In the genomic region with DNA sequence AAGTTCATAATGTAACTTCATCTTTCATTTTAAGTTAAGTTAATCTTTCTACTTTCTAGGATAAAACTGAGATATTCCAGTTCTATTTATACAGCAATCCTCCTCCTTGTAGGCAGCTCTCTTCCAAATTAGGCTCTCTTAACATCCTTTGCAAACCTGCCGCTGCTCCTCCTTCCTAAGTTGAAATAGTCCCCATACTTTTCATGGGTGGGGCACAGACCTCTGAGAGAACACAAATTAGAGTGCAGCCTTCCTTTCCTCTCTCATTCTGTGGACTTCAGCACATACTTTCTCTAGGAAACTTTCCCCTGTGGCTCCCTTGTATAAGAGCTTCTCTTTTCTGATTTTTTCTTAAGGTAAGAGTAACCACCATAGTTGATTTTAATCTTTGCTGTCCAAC, we compare ENCODE assay signal across 18 cellular contexts. TPM values are rescaled to one million over a fixed set of nuclear protein-coding genes. Genes with fewer than 3 reads are reported as not detected.
DNase-seq lines count a peak whose midpoint lies in the region; ATAC-seq and TF ChIP-seq lines count a peak whose summit lies in the region.
"Had no signal": no experiment of that assay in that cellular context is flagged by ENCODE, and none has a peak within 500 bp of the region (broad histone marks: within the 10 kb centered on the region; RNA-seq: fewer than 3 reads in every experiment).

No MANE protein-coding gene starts in this region.

- DNase-seq in astrocyte of the hippocampus (ENCODE audit: low read depth, low spot score) (peak; percentile 38), left lung (no peak), tibial artery (no peak), GDM1 (lab: John Stamatoyannopoulos, UW) (no peak)
- DNase-seq in naive thymus-derived CD4-positive, alpha-beta T cell, result no peak
- DNase-seq in activated CD4-positive, alpha-beta T cell treated with anti-CD3 and anti-CD28 coated beads for 4 hours, result no peak
- DNase-seq: activated naive CD8-positive, alpha-beta T cell treated with anti-CD3 and anti-CD28 coated beads for 36 hours; effector memory CD4-positive, alpha-beta T cell; kidney glomerular epithelial cell; NCI-H345; NK-92 treated with Interleukin-12 subunit alpha and Interleukin-12 subunit beta, amount 100 ng/mL, for 24 hours; Right ventricle myocardium superior had no signal

- peak; percentile 84 for ATAC-seq in left lung
- ATAC-seq in HG03095 (IDR thresholded peaks at IDR 0.05; ENCODE audit: unreplicated experiment), result no peak
- no peak for ATAC-seq in naive thymus-derived CD4-positive, alpha-beta T cell

- H3K36me3 ChIP-seq in HEK293 (ENCODE audit: control insufficient read depth in 2 of 2, insufficient read depth in 1 of 2, low read length in 2 of 2) (peaks cover 10 to 11% of the 10 kb centered on the region in 2 experiments), left lung (no peaks in the 10 kb centered on the region), tibial artery (peaks cover 7 to 9% (median 7%) of the 10 kb centered on the region in 3 donors)
- H3K36me3 ChIP-seq in naive thymus-derived CD4-positive, alpha-beta T cell (ENCODE audit: control insufficient read depth in 2 of 3, insufficient read depth in 3 of 3, low read length in 3 of 3), result peaks cover 0 to 6% (median 0%) of the 10 kb centered on the region in 3 experiments

- CTCF ChIA-PET in HEK293 (lab: Yijun Ruan, JAX), result interaction anchor here (0.6 kb wide), 1 partner anchor 13 kb away, joined by 3 read pairs; no protein-coding TSS in a partner anchor
- CTCF ChIA-PET in naive thymus-derived CD4-positive, alpha-beta T cell (lab: Charles Lee), result no interaction called here

- H3K4me1 Mint-ChIP-seq in naive thymus-derived CD4-positive, alpha-beta T cell, result peaks cover 0 to 6% (median 0%) of the 10 kb centered on the region in 7 donors

- H3K9me3 ChIP-seq in HEK293 (ENCODE audit: control insufficient read depth, insufficient read depth, low read depth, low read length) (no peaks in the 10 kb centered on the region), left lung (no peaks in the 10 kb centered on the region), tibial artery (no peaks in the 10 kb centered on the region)
- no peaks in the 10 kb centered on the region for H3K9me3 ChIP-seq in naive thymus-derived CD4-positive, alpha-beta T cell (ENCODE audit: control insufficient read depth in 2 of 3, low read length in 3 of 3)

- peaks cover 3 to 48% (median 25%) of the 10 kb centered on the region in 5 donors for H3K36me3 Mint-ChIP-seq in naive thymus-derived CD4-positive, alpha-beta T cell

- H3K4me1 ChIP-seq in HEK293 (ENCODE audit: control insufficient read depth, insufficient read depth, low read length) (no peaks in the 10 kb centered on the region), left lung (no peaks in the 10 kb centered on the region), tibial artery (peaks cover 0 to 84% (median 8%) of the 10 kb centered on the region in 4 donors)
- no peaks in the 10 kb centered on the region for H3K4me1 ChIP-seq in naive thymus-derived CD4-positive, alpha-beta T cell (ENCODE audit: control insufficient read depth in 2 of 2, insufficient read depth in 2 of 2, low read length in 2 of 2)
- H3K4me1 ChIP-seq: BLaER1, parathyroid adenoma had no signal

- H3K27ac Mint-ChIP-seq in naive thymus-derived CD4-positive, alpha-beta T cell, result no peak overlapping the region
- H3K27ac Mint-ChIP-seq: activated naive CD8-positive, alpha-beta T cell treated with anti-CD3 and anti-CD28 coated beads for 36 hours; T-helper 1 cell treated with Interleukin-12 subunit alpha and Interleukin-12 subunit beta and Interleukin-4 antibody, amounts not matched to agents 30 μg/mL and 1 μg/mL, for 36 hours had no signal

- intact Hi-C loops in left lung (cut with DNase I) (no loop called here), tibial artery (cut with DNase I; ENCODE audit: low total_unique reads) (loop anchor here (10.0 kb wide), 1 partner anchor 152 kb away; no protein-coding TSS in a partner anchor)
- intact Hi-C loops in naive thymus-derived CD4-positive, alpha-beta T cell (cut with micrococcal nuclease), result no loop called here

- POLR2A ChIA-PET in HEK293 (lab: Yijun Ruan, JAX), result no interaction called here
- POLR2A ChIA-PET in naive thymus-derived CD4-positive, alpha-beta T cell (lab: Charles Lee), result interaction anchor here (0.6 kb wide), 1 partner anchor 300 kb away, joined by 3 read pairs; no protein-coding TSS in a partner anchor

- H3K4me3 ChIP-seq in HEK293 (ENCODE audit: low read depth, low read length), result no peak overlapping the region
- H3K4me3 ChIP-seq in left lung, result no peak overlapping the region
- peak overlapping the region; percentile 2 to 3 for H3K4me3 ChIP-seq in tibial artery
- no peak overlapping the region for H3K4me3 ChIP-seq in naive thymus-derived CD4-positive, alpha-beta T cell (ENCODE audit: low read length)
- H3K4me3 ChIP-seq: BLaER1, skin epidermis had no signal

- no peak overlapping the region for H3K4me3 Mint-ChIP-seq in naive thymus-derived CD4-positive, alpha-beta T cell
- H3K4me3 Mint-ChIP-seq: activated naive CD8-positive, alpha-beta T cell treated with anti-CD3 and anti-CD28 coated beads for 36 hours; T-helper 1 cell treated with Interleukin-12 subunit alpha and Interleukin-12 subunit beta and Interleukin-4 antibody, amounts not matched to agents 30 μg/mL and 1 μg/mL, for 36 hours had no signal

- H3K9me3 Mint-ChIP-seq in naive thymus-derived CD4-positive, alpha-beta T cell, result peaks cover 0 to 2% (median 0%) of the 10 kb centered on the region in 11 donors
- H3K9me3 Mint-ChIP-seq: activated naive CD8-positive, alpha-beta T cell treated with anti-CD3 and anti-CD28 coated beads for 36 hours; T-helper 1 cell treated with Interleukin-12 subunit alpha and Interleukin-12 subunit beta and Interleukin-4 antibody, amounts not matched to agents 30 μg/mL and 1 μg/mL, for 36 hours had no signal

- no peaks in the 10 kb centered on the region for H3K27me3 Mint-ChIP-seq in naive thymus-derived CD4-positive, alpha-beta T cell
- H3K27me3 Mint-ChIP-seq: activated naive CD8-positive, alpha-beta T cell treated with anti-CD3 and anti-CD28 coated beads for 36 hours had no signal

- TF ChIP-seq CTCF in HEK293 (tag by site-specific recombination; IDR thresholded peaks at IDR 0.05) (no peak), left lung (IDR thresholded peaks at IDR 0.05) (no peak), tibial artery (IDR thresholded peaks at IDR 0.05) (no peak)

- H3K27me3 ChIP-seq in left lung (no peaks in the 10 kb centered on the region), tibial artery (no peaks in the 10 kb centered on the region)
- H3K27me3 ChIP-seq in naive thymus-derived CD4-positive, alpha-beta T cell (ENCODE audit: control insufficient read depth in 2 of 2, insufficient read depth in 2 of 2, low read length in 2 of 2), result no peaks in the 10 kb centered on the region
- H3K27me3 ChIP-seq: BLaER1 had no signal

- no peak overlapping the region for H3K27ac ChIP-seq in HEK293 (ENCODE audit: extremely low read depth, low read depth, low read length)
- no peak overlapping the region for H3K27ac ChIP-seq in left lung
- H3K27ac ChIP-seq in tibial artery, result peak overlapping the region; percentile 56 to 67
- H3K27ac ChIP-seq in naive thymus-derived CD4-positive, alpha-beta T cell (ENCODE audit: low read depth, low read length), result no peak overlapping the region
- H3K27ac ChIP-seq: BLaER1, parathyroid adenoma, skin epidermis had no signal

TF ChIP-seq in HEK293, 187 proteins besides CTCF, POLR2A, EP300 and RAD21:
- TF ChIP-seq, protein P1, sequence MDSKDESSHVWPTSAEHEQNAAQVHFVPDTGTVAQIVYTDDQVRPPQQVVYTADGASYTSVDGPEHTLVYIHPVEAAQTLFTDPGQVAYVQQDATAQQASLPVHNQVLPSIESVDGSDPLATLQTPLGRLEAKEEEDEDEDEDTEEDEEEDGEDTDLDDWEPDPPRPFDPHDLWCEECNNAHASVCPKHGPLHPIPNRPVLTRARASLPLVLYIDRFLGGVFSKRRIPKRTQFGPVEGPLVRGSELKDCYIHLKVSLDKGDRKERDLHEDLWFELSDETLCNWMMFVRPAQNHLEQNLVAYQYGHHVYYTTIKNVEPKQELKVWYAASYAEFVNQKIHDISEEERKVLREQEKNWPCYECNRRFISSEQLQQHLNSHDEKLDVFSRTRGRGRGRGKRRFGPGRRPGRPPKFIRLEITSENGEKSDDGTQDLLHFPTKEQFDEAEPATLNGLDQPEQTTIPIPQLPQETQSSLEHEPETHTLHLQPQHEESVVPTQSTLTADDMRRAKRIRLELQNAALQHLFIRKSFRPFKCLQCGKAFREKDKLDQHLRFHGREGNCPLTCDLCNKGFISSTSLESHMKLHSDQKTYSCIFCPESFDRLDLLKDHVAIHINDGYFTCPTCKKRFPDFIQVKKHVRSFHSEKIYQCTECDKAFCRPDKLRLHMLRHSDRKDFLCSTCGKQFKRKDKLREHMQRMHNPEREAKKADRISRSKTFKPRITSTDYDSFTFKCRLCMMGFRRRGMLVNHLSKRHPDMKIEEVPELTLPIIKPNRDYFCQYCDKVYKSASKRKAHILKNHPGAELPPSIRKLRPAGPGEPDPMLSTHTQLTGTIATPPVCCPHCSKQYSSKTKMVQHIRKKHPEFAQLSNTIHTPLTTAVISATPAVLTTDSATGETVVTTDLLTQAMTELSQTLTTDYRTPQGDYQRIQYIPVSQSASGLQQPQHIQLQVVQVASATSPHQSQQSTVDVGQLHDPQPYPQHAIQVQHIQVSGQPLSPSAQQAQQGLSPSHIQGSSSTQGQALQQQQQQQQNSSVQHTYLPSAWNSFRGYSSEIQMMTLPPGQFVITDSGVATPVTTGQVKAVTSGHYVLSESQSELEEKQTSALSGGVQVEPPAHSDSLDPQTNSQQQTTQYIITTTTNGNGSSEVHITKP (tag by site-specific recombination; IDR thresholded peaks at IDR 0.05), result no peak
- TF ChIP-seq PRDM1 (tag by site-specific recombination; IDR thresholded peaks at IDR 0.05), result peak; percentile 51; the same call in 1 of the 2 replicates
TF ChIP-seq in HEK293: peak in this region for 1.

RNA-seq across cellular contexts. Expression of a gene that starts 28.3 kb away (rescaled TPM):
- total RNA-seq in left lung, result 10 to 100 TPM; 32.2 to 43.0 TPM
- 1 to 10 TPM; 2.4 to 7.6 (median 5.8) TPM for total RNA-seq in naive thymus-derived CD4-positive, alpha-beta T cell
- polyA plus RNA-seq in naive thymus-derived CD4-positive, alpha-beta T cell, result 1 to 10 TPM; 3.9 to 5.0 TPM

Comparison
In these comparisons a context has a peak if more than half of its experiments do, and no peak if none do; other contexts are left out.
1. H3K27ac ChIP-seq: peak in tibial artery (2 of 2); none in HEK293 (single experiment), left lung (0 of 2) and naive thymus-derived CD4-positive, alpha-beta T cell (single experiment).
2. H3K4me3 ChIP-seq: peak in tibial artery (2 of 2); none in HEK293 (single experiment), left lung (0 of 2) and naive thymus-derived CD4-positive, alpha-beta T cell (single experiment).